ENCODE assay signal across 21 cellular contexts in genomic region chr22:26580240-26580962, GRCh38. TPM values are rescaled to one million over a fixed set of nuclear protein-coding genes. Genes with fewer than 3 reads are reported as not detected.
DNase-seq lines count a peak whose midpoint lies in the region; ATAC-seq and TF ChIP-seq lines count a peak whose summit lies in the region.
"Had no signal": no experiment of that assay in that cellular context is flagged by ENCODE, and none has a peak within 500 bp of the region (broad histone marks: within the 10 kb centered on the region; RNA-seq: fewer than 3 reads in every experiment).

No MANE protein-coding gene starts in this region.

- peak overlapping the region; percentile 64 to 95 (median 85) for H3K4me2 ChIP-seq in BLaER1 treated with 17β-estradiol and CSF1 and Interleukin-3, amounts not matched to agents 10 nM and 100 nM
- H3K4me2 ChIP-seq in GM23338, result peak overlapping the region; percentile 6

- in situ Hi-C loops in transverse colon (cut with MboI; ENCODE audit: low pct_ligation_motif_present in 1 of 4, low pct_unique_long_range_greater_than_20kb in 1 of 4, low sequenced_read_pairs in 3 of 4), result no loop called here

- CTCF ChIA-PET in activated CD4-positive, alpha-beta memory T cell treated with anti-CD3 and anti-CD28 coated beads for 36 hours (lab: Charles Lee), result interaction anchor here (1.0 kb wide), 1 partner anchor 47 kb away, joined by 3 read pairs; no protein-coding TSS in a partner anchor

- TF ChIP-seq EP300 in transverse colon (IDR thresholded peaks at IDR 0.05; ENCODE audit: low read depth), result no peak

- DNase-seq in GM23338 (ENCODE audit: low spot score) (peak; percentile 66), immature natural killer cell (no peak), NCI-H345 treated with DMSO at 0.1 percent for 48 hours (lab: John Stamatoyannopoulos, UW; ENCODE audit: unreplicated experiment) (no peak), NCI-H187 (lab: John Stamatoyannopoulos, UW) (no peak), HUDEP-2 (lab: John Stamatoyannopoulos, UW; ENCODE audit: unreplicated experiment in 76 of 76) (no peak), transverse colon (no peak)
- DNase-seq in activated CD4-positive, alpha-beta memory T cell treated with anti-CD3 and anti-CD28 coated beads for 36 hours, result no peak
- DNase-seq: NCI-H1694 treated with DMSO at 0.1 percent for 48 hours; NCI-H524 treated with DMSO at 0.1 percent for 48 hours; psoas muscle; stimulated activated CD4-positive, alpha-beta T cell treated with anti-CD3 and anti-CD28 coated beads, Interleukin-15, amount 100 ng/mL, for 24 hours had no signal

- peak; percentile 76 for ATAC-seq in GM23338

- TF ChIP-seq CTCF in GM23338 (conservative IDR thresholded peaks at IDR 0.05; ENCODE audit: low read depth in 2 of 2) (no peak), transverse colon (IDR thresholded peaks at IDR 0.05) (no peak)

- no peaks in the 10 kb centered on the region for H3K27me3 ChIP-seq in BLaER1 treated with 17β-estradiol and CSF1 and Interleukin-3, amounts not matched to agents 10 nM and 100 nM
- no peaks in the 10 kb centered on the region for H3K27me3 ChIP-seq in GM23338 (ENCODE audit: insufficient read depth)
- H3K27me3 ChIP-seq in transverse colon, result no peaks in the 10 kb centered on the region

- H3K4me1 Mint-ChIP-seq in GM23338, result peaks cover 64% of the 10 kb centered on the region
- H3K4me1 Mint-ChIP-seq in activated CD4-positive, alpha-beta memory T cell treated with anti-CD3 and anti-CD28 coated beads for 36 hours (ENCODE audit: low read depth), result peaks cover 51% of the 10 kb centered on the region
- peaks cover 90 to 91% of the 10 kb centered on the region in 2 donors for H3K4me1 Mint-ChIP-seq in immature natural killer cell

- peak overlapping the region in 8 of 11 experiments; percentile 44 to 89 (median 70); a peak in 15 of 22 replicates for H3K27ac ChIP-seq in BLaER1 treated with 17β-estradiol and CSF1 and Interleukin-3, amounts not matched to agents 10 nM and 100 nM
- peak overlapping the region; percentile 12 for H3K27ac ChIP-seq in GM23338 (ENCODE audit: low read depth)
- peak overlapping the region in 1 of 4 donors; percentile 30 for H3K27ac ChIP-seq in transverse colon
- H3K27ac ChIP-seq: C4-2B, epithelial cell of prostate, psoas muscle had no signal

- peak overlapping the region in 7 of 11 experiments; percentile 35 to 63 (median 60); a peak in 9 of 22 replicates for H3K9ac ChIP-seq in BLaER1 treated with 17β-estradiol and CSF1 and Interleukin-3, amounts not matched to agents 10 nM and 100 nM

- no peaks in the 10 kb centered on the region for H3K9me2 ChIP-seq in GM23338 (ENCODE audit: insufficient read depth)

- WGBS in transverse colon (ENCODE audit: low coverage in 1 of 2), 2 donors, result 81 to 84% methylated on average over 9 to 13 of the region's 13 CpGs

- H4K20me1 ChIP-seq in BLaER1 treated with 17β-estradiol and CSF1 and Interleukin-3, amounts not matched to agents 10 nM and 100 nM, result peaks cover 8 to 99% (median 27%) of the 10 kb centered on the region in 11 experiments; a peak in 18 of 22 replicates
- H4K20me1 ChIP-seq in GM23338 (replicated peaks; ENCODE audit: insufficient read depth), result peaks cover 29% of the 10 kb centered on the region

- peak overlapping the region; percentile 16 for H3K4me3 Mint-ChIP-seq in GM23338
- peak overlapping the region; percentile 48 for H3K4me3 Mint-ChIP-seq in activated CD4-positive, alpha-beta memory T cell treated with anti-CD3 and anti-CD28 coated beads for 36 hours
- peak overlapping the region; percentile 75 to 85 (median 80) for H3K4me3 Mint-ChIP-seq in immature natural killer cell

- peaks cover 41% of the 10 kb centered on the region for H3K36me3 Mint-ChIP-seq in GM23338 (ENCODE audit: low read depth)
- peaks cover 7% of the 10 kb centered on the region for H3K36me3 Mint-ChIP-seq in activated CD4-positive, alpha-beta memory T cell treated with anti-CD3 and anti-CD28 coated beads for 36 hours
- H3K36me3 Mint-ChIP-seq in immature natural killer cell, result peaks cover 12 to 40% (median 24%) of the 10 kb centered on the region in 3 donors

- H3K27me3 Mint-ChIP-seq in GM23338 (ENCODE audit: insufficient read depth, low read depth, poor library complexity) (peaks cover 6% of the 10 kb centered on the region), immature natural killer cell (ENCODE audit: low read depth in 3 of 3) (peaks cover 2 to 8% (median 3%) of the 10 kb centered on the region in 3 donors)
- H3K27me3 Mint-ChIP-seq in activated CD4-positive, alpha-beta memory T cell treated with anti-CD3 and anti-CD28 coated beads for 36 hours, result no peaks in the 10 kb centered on the region

- H2AFZ ChIP-seq in GM23338, result no peak overlapping the region

- TF ChIP-seq POLR2A in transverse colon (IDR thresholded peaks at IDR 0.05), result no peak

- POLR2A ChIA-PET in activated CD4-positive, alpha-beta memory T cell treated with anti-CD3 and anti-CD28 coated beads for 36 hours (lab: Charles Lee), result no interaction called here

- intact Hi-C loops in activated CD4-positive, alpha-beta memory T cell treated with anti-CD3 and anti-CD28 coated beads for 36 hours (cut with micrococcal nuclease), result no loop called here
- intact Hi-C loops in transverse colon (cut with DNase I; ENCODE audit: low total_unique reads), result no loop called here

- H3K9me3 Mint-ChIP-seq in GM23338 (no peaks in the 10 kb centered on the region), immature natural killer cell (no peaks in the 10 kb centered on the region)
- H3K9me3 Mint-ChIP-seq in activated CD4-positive, alpha-beta memory T cell treated with anti-CD3 and anti-CD28 coated beads for 36 hours, result no peaks in the 10 kb centered on the region

- peaks cover 14 to 52% (median 22%) of the 10 kb centered on the region in 11 experiments for H3K36me3 ChIP-seq in BLaER1 treated with 17β-estradiol and CSF1 and Interleukin-3, amounts not matched to agents 10 nM and 100 nM
- H3K36me3 ChIP-seq in GM23338 (ENCODE audit: insufficient read depth) (no peaks in the 10 kb centered on the region), transverse colon (no peaks in the 10 kb centered on the region)

- H3F3A ChIP-seq in GM23338 (replicated peaks; ENCODE audit: low read depth), result peaks cover 33% of the 10 kb centered on the region; the same call in 1 of the 2 replicates

- H3K79me2 ChIP-seq in GM23338 (replicated peaks; ENCODE audit: insufficient read depth), result peaks cover 97% of the 10 kb centered on the region

- no peaks in the 10 kb centered on the region for H3K9me3 ChIP-seq in BLaER1 treated with 17β-estradiol and CSF1 and Interleukin-3, amounts not matched to agents 10 nM and 100 nM (replicated peaks in 1 of 11)
- H3K9me3 ChIP-seq in transverse colon, result no peaks in the 10 kb centered on the region
- H3K9me3 ChIP-seq: psoas muscle had no signal

- H3K27ac Mint-ChIP-seq in GM23338, result peak overlapping the region; percentile 65
- peak overlapping the region; percentile 84 for H3K27ac Mint-ChIP-seq in activated CD4-positive, alpha-beta memory T cell treated with anti-CD3 and anti-CD28 coated beads for 36 hours
- H3K27ac Mint-ChIP-seq in immature natural killer cell, result peak overlapping the region; percentile 90 to 97 (median 95)

- peaks cover 78 to 99% (median 87%) of the 10 kb centered on the region in 10 experiments for H3K4me1 ChIP-seq in BLaER1 treated with 17β-estradiol and CSF1 and Interleukin-3, amounts not matched to agents 10 nM and 100 nM
- H3K4me1 ChIP-seq in GM23338 (ENCODE audit: insufficient read depth), result peaks cover 59% of the 10 kb centered on the region
- peaks cover 0 to 14% (median 0%) of the 10 kb centered on the region in 4 donors for H3K4me1 ChIP-seq in transverse colon

- H3K4me3 ChIP-seq in BLaER1 treated with 17β-estradiol and CSF1 and Interleukin-3, amounts not matched to agents 10 nM and 100 nM, result peak overlapping the region in 3 of 10 experiments; percentile 19 to 40 (median 30); a peak in 3 of 20 replicates
- no peak overlapping the region for H3K4me3 ChIP-seq in GM23338
- H3K4me3 ChIP-seq in transverse colon, result no peak overlapping the region
- H3K4me3 ChIP-seq: psoas muscle had no signal

RNA-seq across cellular contexts. Expression of gene TPST2, which starts 9.5 kb away (rescaled TPM):
- total RNA-seq in GM23338 (2014; rRNA removed; shearing (Covaris generic)), result 106 and 127 TPM in 2 replicates
- 37.9 and 43.1 TPM in 2 replicates for polyA plus RNA-seq in GM23338 (2016; fragmentation: Nextera tagmentation; extraction: Ambion mirVana)
- 10 to 100 TPM; 27.9 to 31.2 TPM for total RNA-seq in activated CD4-positive, alpha-beta memory T cell treated with anti-CD3 and anti-CD28 coated beads for 36 hours
- polyA plus RNA-seq in immature natural killer cell, result 100 to 1,000 TPM; 352 to 519 (median 512) TPM
- 10 to 100 TPM; 14.3 to 35.6 (median 26.8) TPM for total RNA-seq in transverse colon

RNA-seq across cellular contexts. Expression of gene CRYBB1, which starts 37.4 kb away (rescaled TPM):
- total RNA-seq in GM23338 (2014; rRNA removed; shearing (Covaris generic)), result 1.6 and 2.4 TPM in 2 replicates
- 3.0 and 3.7 TPM in 2 replicates for polyA plus RNA-seq in GM23338 (2016; fragmentation: Nextera tagmentation; extraction: Ambion mirVana)
- under 1 TPM in 1 of 2 experiments, not detected in 1; 0.48 TPM for total RNA-seq in activated CD4-positive, alpha-beta memory T cell treated with anti-CD3 and anti-CD28 coated beads for 36 hours
- polyA plus RNA-seq in immature natural killer cell, result not detected
- total RNA-seq in transverse colon, result 1 to 10 TPM in 2 of 4 donors, not detected in 2; 1.1 to 6.4 TPM
- total RNA-seq: glomerular endothelial cell, kidney epithelial cell, LHCN-M2, ureter had no signal

RNA-seq across cellular contexts. Expression of gene CRYBA4, which starts 41.4 kb away (rescaled TPM):
- 1.7 TPM in 1 of 2 replicates, not detected in the other for total RNA-seq in GM23338 (2014; rRNA removed; shearing (Covaris generic))
- polyA plus RNA-seq in GM23338 (2016; fragmentation: Nextera tagmentation; extraction: Ambion mirVana) (1.2 and 1.5 TPM in 2 replicates), immature natural killer cell (under 1 TPM in 2 of 3 donors, not detected in 1; 0.46 to 0.95 TPM)
- total RNA-seq in activated CD4-positive, alpha-beta memory T cell treated with anti-CD3 and anti-CD28 coated beads for 36 hours, result under 1 TPM in 1 of 2 experiments, not detected in 1; 0.36 TPM
- not detected for total RNA-seq in transverse colon
- total RNA-seq: cerebellum, glomerular endothelial cell, kidney epithelial cell, LHCN-M2, mucosa of gallbladder, psoas muscle had no signal
- polyA plus RNA-seq: adipose tissue, psoas muscle had no signal

Comparison
In these comparisons a context has a peak if more than half of its experiments do, and no peak if none do; other contexts are left out.
1. H3K4me3 Mint-ChIP-seq: peak in every context shown above with its lines; median percentile 80 in immature natural killer cell; 48 in activated CD4-positive, alpha-beta memory T cell treated with anti-CD3 and anti-CD28 coated beads for 36 hours; 16 in GM23338.